1 cellular context compared by ENCODE assay signal in the genomic region with DNA sequence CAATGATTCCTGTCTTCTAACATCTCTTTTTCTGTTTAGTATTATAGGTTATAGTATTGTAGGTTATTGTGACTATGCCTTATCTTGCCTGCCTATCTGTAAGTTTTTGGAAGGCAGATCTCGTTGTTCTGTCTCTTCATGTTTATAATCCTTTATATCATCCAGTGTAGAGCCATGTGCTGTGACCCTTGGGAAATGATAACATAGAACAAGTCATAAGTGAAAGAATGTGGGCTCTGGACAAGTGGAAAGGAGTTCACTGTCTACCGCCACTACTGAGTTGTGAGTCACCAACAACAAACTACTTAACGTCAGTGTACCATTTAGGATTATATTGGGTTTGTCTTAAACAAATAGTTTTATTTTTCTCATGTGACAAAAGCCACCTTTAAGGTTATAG.
A peak's percentile ranks its signal among the peaks of the same experiment; 100 is the strongest.
TF ChIP-seq lines count a peak whose summit lies in the region.

No MANE protein-coding gene starts in this region.

TF ChIP-seq in HepG2, 621 proteins besides CTCF, POLR2A, EP300 and RAD21 (continued from another document and continues in another):
- TF ChIP-seq, protein P1, sequence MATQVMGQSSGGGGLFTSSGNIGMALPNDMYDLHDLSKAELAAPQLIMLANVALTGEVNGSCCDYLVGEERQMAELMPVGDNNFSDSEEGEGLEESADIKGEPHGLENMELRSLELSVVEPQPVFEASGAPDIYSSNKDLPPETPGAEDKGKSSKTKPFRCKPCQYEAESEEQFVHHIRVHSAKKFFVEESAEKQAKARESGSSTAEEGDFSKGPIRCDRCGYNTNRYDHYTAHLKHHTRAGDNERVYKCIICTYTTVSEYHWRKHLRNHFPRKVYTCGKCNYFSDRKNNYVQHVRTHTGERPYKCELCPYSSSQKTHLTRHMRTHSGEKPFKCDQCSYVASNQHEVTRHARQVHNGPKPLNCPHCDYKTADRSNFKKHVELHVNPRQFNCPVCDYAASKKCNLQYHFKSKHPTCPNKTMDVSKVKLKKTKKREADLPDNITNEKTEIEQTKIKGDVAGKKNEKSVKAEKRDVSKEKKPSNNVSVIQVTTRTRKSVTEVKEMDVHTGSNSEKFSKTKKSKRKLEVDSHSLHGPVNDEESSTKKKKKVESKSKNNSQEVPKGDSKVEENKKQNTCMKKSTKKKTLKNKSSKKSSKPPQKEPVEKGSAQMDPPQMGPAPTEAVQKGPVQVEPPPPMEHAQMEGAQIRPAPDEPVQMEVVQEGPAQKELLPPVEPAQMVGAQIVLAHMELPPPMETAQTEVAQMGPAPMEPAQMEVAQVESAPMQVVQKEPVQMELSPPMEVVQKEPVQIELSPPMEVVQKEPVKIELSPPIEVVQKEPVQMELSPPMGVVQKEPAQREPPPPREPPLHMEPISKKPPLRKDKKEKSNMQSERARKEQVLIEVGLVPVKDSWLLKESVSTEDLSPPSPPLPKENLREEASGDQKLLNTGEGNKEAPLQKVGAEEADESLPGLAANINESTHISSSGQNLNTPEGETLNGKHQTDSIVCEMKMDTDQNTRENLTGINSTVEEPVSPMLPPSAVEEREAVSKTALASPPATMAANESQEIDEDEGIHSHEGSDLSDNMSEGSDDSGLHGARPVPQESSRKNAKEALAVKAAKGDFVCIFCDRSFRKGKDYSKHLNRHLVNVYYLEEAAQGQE (IDR thresholded peaks at IDR 0.05; ENCODE audit: borderline replicate concordance in 1 of 2, low read depth in 1 of 2, low read length in 2 of 2) = no peak
- TF ChIP-seq, protein P2, sequence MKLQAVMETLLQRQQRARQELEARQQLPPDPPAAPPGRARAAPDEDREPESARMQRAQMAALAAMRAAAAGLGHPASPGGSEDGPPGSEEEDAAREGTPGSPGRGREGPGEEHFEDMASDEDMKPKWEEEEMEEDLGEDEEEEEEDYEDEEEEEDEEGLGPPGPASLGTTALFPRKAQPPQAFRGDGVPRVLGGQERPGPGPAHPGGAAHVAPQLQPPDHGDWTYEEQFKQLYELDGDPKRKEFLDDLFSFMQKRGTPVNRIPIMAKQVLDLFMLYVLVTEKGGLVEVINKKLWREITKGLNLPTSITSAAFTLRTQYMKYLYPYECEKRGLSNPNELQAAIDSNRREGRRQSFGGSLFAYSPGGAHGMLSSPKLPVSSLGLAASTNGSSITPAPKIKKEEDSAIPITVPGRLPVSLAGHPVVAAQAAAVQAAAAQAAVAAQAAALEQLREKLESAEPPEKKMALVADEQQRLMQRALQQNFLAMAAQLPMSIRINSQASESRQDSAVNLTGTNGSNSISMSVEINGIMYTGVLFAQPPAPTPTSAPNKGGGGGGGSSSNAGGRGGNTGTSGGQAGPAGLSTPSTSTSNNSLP (IDR thresholded peaks at IDR 0.05; ENCODE audit: low read depth, low read length) = 0 out of 2 replicates have a peak, but pooled peaks have one; percentile 14
- TF ChIP-seq, protein P3, sequence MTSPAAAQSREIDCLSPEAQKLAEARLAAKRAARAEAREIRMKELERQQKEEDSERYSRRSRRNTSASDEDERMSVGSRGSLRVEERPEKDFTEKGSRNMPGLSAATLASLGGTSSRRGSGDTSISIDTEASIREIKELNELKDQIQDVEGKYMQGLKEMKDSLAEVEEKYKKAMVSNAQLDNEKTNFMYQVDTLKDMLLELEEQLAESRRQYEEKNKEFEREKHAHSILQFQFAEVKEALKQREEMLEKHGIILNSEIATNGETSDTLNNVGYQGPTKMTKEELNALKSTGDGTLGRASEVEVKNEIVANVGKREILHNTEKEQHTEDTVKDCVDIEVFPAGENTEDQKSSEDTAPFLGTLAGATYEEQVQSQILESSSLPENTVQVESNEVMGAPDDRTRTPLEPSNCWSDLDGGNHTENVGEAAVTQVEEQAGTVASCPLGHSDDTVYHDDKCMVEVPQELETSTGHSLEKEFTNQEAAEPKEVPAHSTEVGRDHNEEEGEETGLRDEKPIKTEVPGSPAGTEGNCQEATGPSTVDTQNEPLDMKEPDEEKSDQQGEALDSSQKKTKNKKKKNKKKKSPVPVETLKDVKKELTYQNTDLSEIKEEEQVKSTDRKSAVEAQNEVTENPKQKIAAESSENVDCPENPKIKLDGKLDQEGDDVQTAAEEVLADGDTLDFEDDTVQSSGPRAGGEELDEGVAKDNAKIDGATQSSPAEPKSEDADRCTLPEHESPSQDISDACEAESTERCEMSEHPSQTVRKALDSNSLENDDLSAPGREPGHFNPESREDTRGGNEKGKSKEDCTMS (CRISPR knock-in tag; conservative IDR thresholded peaks at IDR 0.05) = no peak
- no peak for TF ChIP-seq ZNF629 (CRISPR knock-in tag; conservative IDR thresholded peaks at IDR 0.05)
- peak; percentile 79 for TF ChIP-seq FOSL2 (CRISPR knock-in tag; IDR thresholded peaks at IDR 0.05)
- TF ChIP-seq GATAD2A (CRISPR knock-in tag; IDR thresholded peaks at IDR 0.05) = no peak
- no peak for TF ChIP-seq ZC3H13 (CRISPR knock-in tag; IDR thresholded peaks at IDR 0.05)
- TF ChIP-seq HMG20A (CRISPR knock-in tag; IDR thresholded peaks at IDR 0.05; ENCODE audit: borderline replicate concordance) = peak; percentile 29; the same call in 1 of the 2 replicates
- no peak for TF ChIP-seq ZC3H4 (CRISPR knock-in tag; IDR thresholded peaks at IDR 0.05; ENCODE audit: borderline replicate concordance)
- TF ChIP-seq MED13 (CRISPR knock-in tag; IDR thresholded peaks at IDR 0.05) = no peak
- no peak for TF ChIP-seq FIP1L1 (IDR thresholded peaks at IDR 0.05; ENCODE audit: borderline replicate concordance, insufficient read depth, low read depth, low read length)
- TF ChIP-seq, protein P4, sequence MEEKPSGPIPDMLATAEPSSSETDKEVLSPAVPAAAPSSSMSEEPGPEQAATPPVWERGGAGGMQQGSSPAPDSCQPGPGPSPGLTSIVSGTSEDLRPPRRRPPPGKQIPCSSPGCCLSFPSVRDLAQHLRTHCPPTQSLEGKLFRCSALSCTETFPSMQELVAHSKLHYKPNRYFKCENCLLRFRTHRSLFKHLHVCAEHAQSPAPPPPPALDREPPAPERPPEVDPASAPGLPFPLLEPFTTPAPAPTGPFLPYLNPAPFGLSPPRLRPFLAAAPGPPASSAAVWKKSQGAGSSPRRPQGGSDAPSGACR (CRISPR knock-in tag; IDR thresholded peaks at IDR 0.05) = no peak
- TF ChIP-seq U2AF2 (IDR thresholded peaks at IDR 0.05; ENCODE audit: low read depth, low read length) = no peak
- TF ChIP-seq, protein P5, sequence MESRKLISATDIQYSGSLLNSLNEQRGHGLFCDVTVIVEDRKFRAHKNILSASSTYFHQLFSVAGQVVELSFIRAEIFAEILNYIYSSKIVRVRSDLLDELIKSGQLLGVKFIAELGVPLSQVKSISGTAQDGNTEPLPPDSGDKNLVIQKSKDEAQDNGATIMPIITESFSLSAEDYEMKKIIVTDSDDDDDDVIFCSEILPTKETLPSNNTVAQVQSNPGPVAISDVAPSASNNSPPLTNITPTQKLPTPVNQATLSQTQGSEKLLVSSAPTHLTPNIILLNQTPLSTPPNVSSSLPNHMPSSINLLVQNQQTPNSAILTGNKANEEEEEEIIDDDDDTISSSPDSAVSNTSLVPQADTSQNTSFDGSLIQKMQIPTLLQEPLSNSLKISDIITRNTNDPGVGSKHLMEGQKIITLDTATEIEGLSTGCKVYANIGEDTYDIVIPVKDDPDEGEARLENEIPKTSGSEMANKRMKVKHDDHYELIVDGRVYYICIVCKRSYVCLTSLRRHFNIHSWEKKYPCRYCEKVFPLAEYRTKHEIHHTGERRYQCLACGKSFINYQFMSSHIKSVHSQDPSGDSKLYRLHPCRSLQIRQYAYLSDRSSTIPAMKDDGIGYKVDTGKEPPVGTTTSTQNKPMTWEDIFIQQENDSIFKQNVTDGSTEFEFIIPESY (CRISPR knock-in tag; IDR thresholded peaks at IDR 0.05) = peak; percentile 69; the same call in 1 of the 2 replicates
- no peak for TF ChIP-seq ZNF326 (CRISPR knock-in tag; IDR thresholded peaks at IDR 0.05; ENCODE audit: borderline replicate concordance)
- TF ChIP-seq, protein P6, sequence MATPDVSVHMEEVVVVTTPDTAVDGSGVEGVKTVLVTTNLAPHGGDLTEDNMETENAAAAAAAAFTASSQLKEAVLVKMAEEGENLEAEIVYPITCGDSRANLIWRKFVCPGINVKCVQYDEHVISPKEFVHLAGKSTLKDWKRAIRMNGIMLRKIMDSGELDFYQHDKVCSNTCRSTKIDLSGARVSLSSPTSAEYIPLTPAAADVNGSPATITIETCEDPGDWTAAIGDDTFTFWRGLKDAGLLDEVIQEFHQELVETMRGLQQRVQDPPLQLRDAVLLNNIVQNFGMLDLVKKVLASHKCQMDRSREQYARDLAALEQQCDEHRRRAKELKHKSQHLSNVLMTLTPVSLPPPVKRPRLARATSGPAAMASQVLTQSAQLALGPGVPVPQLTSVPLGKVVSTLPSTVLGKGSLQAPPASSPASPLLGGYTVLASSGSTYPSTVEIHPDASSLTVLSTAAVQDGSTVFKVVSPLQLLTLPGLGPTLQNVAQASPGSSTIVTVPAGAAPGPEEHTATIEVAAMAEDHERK (CRISPR knock-in tag; IDR thresholded peaks at IDR 0.05; ENCODE audit: low read depth) = no peak
- TF ChIP-seq CHD4 (IDR thresholded peaks at IDR 0.05; ENCODE audit: borderline replicate concordance, low read length) = no peak
- TF ChIP-seq, protein P7, sequence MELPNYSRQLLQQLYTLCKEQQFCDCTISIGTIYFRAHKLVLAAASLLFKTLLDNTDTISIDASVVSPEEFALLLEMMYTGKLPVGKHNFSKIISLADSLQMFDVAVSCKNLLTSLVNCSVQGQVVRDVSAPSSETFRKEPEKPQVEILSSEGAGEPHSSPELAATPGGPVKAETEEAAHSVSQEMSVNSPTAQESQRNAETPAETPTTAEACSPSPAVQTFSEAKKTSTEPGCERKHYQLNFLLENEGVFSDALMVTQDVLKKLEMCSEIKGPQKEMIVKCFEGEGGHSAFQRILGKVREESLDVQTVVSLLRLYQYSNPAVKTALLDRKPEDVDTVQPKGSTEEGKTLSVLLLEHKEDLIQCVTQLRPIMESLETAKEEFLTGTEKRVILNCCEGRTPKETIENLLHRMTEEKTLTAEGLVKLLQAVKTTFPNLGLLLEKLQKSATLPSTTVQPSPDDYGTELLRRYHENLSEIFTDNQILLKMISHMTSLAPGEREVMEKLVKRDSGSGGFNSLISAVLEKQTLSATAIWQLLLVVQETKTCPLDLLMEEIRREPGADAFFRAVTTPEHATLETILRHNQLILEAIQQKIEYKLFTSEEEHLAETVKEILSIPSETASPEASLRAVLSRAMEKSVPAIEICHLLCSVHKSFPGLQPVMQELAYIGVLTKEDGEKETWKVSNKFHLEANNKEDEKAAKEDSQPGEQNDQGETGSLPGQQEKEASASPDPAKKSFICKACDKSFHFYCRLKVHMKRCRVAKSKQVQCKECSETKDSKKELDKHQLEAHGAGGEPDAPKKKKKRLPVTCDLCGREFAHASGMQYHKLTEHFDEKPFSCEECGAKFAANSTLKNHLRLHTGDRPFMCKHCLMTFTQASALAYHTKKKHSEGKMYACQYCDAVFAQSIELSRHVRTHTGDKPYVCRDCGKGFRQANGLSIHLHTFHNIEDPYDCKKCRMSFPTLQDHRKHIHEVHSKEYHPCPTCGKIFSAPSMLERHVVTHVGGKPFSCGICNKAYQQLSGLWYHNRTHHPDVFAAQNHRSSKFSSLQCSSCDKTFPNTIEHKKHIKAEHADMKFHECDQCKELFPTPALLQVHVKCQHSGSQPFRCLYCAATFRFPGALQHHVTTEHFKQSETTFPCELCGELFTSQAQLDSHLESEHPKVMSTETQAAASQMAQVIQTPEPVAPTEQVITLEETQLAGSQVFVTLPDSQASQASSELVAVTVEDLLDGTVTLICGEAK (IDR thresholded peaks at IDR 0.05) = no peak
- TF ChIP-seq, protein P7 (CRISPR knock-in tag; IDR thresholded peaks at IDR 0.05) = no peak
- TF ChIP-seq, protein P8, sequence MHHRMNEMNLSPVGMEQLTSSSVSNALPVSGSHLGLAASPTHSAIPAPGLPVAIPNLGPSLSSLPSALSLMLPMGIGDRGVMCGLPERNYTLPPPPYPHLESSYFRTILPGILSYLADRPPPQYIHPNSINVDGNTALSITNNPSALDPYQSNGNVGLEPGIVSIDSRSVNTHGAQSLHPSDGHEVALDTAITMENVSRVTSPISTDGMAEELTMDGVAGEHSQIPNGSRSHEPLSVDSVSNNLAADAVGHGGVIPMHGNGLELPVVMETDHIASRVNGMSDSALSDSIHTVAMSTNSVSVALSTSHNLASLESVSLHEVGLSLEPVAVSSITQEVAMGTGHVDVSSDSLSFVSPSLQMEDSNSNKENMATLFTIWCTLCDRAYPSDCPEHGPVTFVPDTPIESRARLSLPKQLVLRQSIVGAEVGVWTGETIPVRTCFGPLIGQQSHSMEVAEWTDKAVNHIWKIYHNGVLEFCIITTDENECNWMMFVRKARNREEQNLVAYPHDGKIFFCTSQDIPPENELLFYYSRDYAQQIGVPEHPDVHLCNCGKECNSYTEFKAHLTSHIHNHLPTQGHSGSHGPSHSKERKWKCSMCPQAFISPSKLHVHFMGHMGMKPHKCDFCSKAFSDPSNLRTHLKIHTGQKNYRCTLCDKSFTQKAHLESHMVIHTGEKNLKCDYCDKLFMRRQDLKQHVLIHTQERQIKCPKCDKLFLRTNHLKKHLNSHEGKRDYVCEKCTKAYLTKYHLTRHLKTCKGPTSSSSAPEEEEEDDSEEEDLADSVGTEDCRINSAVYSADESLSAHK (CRISPR knock-in tag; IDR thresholded peaks at IDR 0.05; ENCODE audit: borderline replicate concordance) = no peak
- TF ChIP-seq ZNF776 (CRISPR knock-in tag; IDR thresholded peaks at IDR 0.05) = no peak
- no peak for TF ChIP-seq BRD4 (CRISPR knock-in tag; IDR thresholded peaks at IDR 0.05)
- TF ChIP-seq, protein P9, sequence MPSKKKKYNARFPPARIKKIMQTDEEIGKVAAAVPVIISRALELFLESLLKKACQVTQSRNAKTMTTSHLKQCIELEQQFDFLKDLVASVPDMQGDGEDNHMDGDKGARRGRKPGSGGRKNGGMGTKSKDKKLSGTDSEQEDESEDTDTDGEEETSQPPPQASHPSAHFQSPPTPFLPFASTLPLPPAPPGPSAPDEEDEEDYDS (CRISPR knock-in tag; IDR thresholded peaks at IDR 0.05) = no peak
- TF ChIP-seq ZNF382 (CRISPR knock-in tag; IDR thresholded peaks at IDR 0.05; ENCODE audit: borderline replicate concordance) = no peak
